In the genomic region with DNA sequence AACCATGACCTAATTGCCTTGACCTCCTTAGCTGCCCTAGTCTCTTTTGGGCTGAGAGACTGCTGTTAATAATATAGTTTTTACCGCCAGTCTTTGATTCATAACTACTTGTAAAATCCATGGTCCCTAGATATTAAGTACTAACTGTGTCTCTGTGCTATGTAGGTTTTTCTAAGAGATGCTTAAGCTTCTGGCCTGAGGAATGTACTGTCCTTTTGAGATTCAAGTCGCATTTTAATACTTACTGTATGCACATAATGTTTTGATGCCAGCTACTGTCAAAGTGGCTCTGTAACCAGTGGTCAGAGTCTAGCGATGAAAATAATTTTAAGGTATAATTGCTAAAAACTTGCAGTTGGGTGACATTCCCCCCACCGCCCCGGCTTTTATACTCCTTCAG, we compare ENCODE assay signal across 11 cellular contexts. TPM values are rescaled to one million over a fixed set of nuclear protein-coding genes. Genes with fewer than 3 reads are reported as not detected.
DNase-seq lines count a peak whose midpoint lies in the region; ATAC-seq and TF ChIP-seq lines count a peak whose summit lies in the region.
"Had no signal": no experiment of that assay in that cellular context is flagged by ENCODE, and none has a peak within 500 bp of the region (broad histone marks: within the 10 kb centered on the region; RNA-seq: fewer than 3 reads in every experiment).

No MANE protein-coding gene starts in this region.

- H3K36me3 Mint-ChIP-seq in progenitor cell of endocrine pancreas (ENCODE audit: insufficient read depth): no peaks in the 10 kb centered on the region
- H3K36me3 Mint-ChIP-seq: activated naive CD4-positive, alpha-beta T cell treated with anti-CD3 and anti-CD28 coated beads, Interleukin-2, amount 50 U/mL, for 24 hours had no signal

- H3K4me1 ChIP-seq in BLaER1 treated with 17β-estradiol and CSF1 and Interleukin-3, amounts not matched to agents 10 nM and 100 nM: peaks cover 21 to 69% (median 62%) of the 10 kb centered on the region in 10 experiments
- peaks cover 3% of the 10 kb centered on the region; the same call in 1 of the 2 replicates for H3K4me1 ChIP-seq in SJCRH30

- peak overlapping the region; percentile 81 to 97 (median 95) for H3K4me2 ChIP-seq in BLaER1 treated with 17β-estradiol and CSF1 and Interleukin-3, amounts not matched to agents 10 nM and 100 nM

- H3K4me3 ChIP-seq in BLaER1 treated with 17β-estradiol and CSF1 and Interleukin-3, amounts not matched to agents 10 nM and 100 nM: peak overlapping the region; percentile 70 to 98 (median 88); a peak in 19 of 20 replicates
- H3K4me3 ChIP-seq in SJCRH30: peak overlapping the region; percentile 75

- no peaks in the 10 kb centered on the region; a peak in 1 of 22 replicates for H3K27me3 ChIP-seq in BLaER1 treated with 17β-estradiol and CSF1 and Interleukin-3, amounts not matched to agents 10 nM and 100 nM
- no peaks in the 10 kb centered on the region for H3K27me3 ChIP-seq in SJCRH30

- peaks cover 63% of the 10 kb centered on the region for H3K27me3 Mint-ChIP-seq in progenitor cell of endocrine pancreas

- DNase-seq in SJCRH30 (no peak), fibroblast of peridontal ligament (ENCODE audit: extremely low read depth) (peak; percentile 22), progenitor cell of endocrine pancreas (ENCODE audit: low spot score, unreplicated experiment) (no peak), NCI-H510A treated with DMSO at 0.1 percent for 48 hours (lab: John Stamatoyannopoulos, UW) (no peak), hippocampal formation (lab: John Stamatoyannopoulos, UW) (no peak)
- DNase-seq: NCI-H446 had no signal

- H3K4me1 Mint-ChIP-seq in progenitor cell of endocrine pancreas (ENCODE audit: low read depth): peaks cover 9% of the 10 kb centered on the region

- H3K4me3 Mint-ChIP-seq in progenitor cell of endocrine pancreas (ENCODE audit: low read depth): peak overlapping the region; percentile 67

- H3K9me3 ChIP-seq in BLaER1 treated with 17β-estradiol and CSF1 and Interleukin-3, amounts not matched to agents 10 nM and 100 nM (replicated peaks in 1 of 11): 0 out of 22 replicates have a peak, but pooled peaks cover 0 to 3% (median 0%) of the 10 kb centered on the region in 11 experiments
- no peaks in the 10 kb centered on the region for H3K9me3 ChIP-seq in SJCRH30 (replicated peaks)

- peak overlapping the region in 10 of 11 experiments; percentile 76 to 95 (median 92); a peak in 18 of 22 replicates for H3K9ac ChIP-seq in BLaER1 treated with 17β-estradiol and CSF1 and Interleukin-3, amounts not matched to agents 10 nM and 100 nM

- no peak overlapping the region for H3K27ac Mint-ChIP-seq in progenitor cell of endocrine pancreas
- H3K27ac Mint-ChIP-seq: activated naive CD4-positive, alpha-beta T cell treated with anti-CD3 and anti-CD28 coated beads, Interleukin-2, amount 50 U/mL, for 24 hours; stimulated activated naive CD8-positive, alpha-beta T cell treated with anti-CD3 and anti-CD28 coated beads, Interleukin-15, Interleukin-2, amounts not matched to agents 100 ng/mL and 50 ng/mL, for 24 hours had no signal

- H3K27ac ChIP-seq in BLaER1 treated with 17β-estradiol and CSF1 and Interleukin-3, amounts not matched to agents 10 nM and 100 nM: peak overlapping the region in 9 of 11 experiments; percentile 77 to 92 (median 91); a peak in 16 of 22 replicates
- no peak overlapping the region for H3K27ac ChIP-seq in SJCRH30

- peaks cover 0 to 59% (median 4%) of the 10 kb centered on the region in 11 experiments; a peak in 12 of 22 replicates for H4K20me1 ChIP-seq in BLaER1 treated with 17β-estradiol and CSF1 and Interleukin-3, amounts not matched to agents 10 nM and 100 nM

- H3K9me3 Mint-ChIP-seq in progenitor cell of endocrine pancreas (ENCODE audit: low read depth): no peaks in the 10 kb centered on the region
- H3K9me3 Mint-ChIP-seq: activated naive CD4-positive, alpha-beta T cell treated with anti-CD3 and anti-CD28 coated beads, Interleukin-2, amount 50 U/mL, for 24 hours; stimulated activated naive CD8-positive, alpha-beta T cell treated with anti-CD3 and anti-CD28 coated beads, Interleukin-15, Interleukin-2, amounts not matched to agents 100 ng/mL and 50 ng/mL, for 24 hours had no signal

- ATAC-seq in GM18511 (IDR thresholded peaks at IDR 0.05; ENCODE audit: unreplicated experiment) (no peak), GM18861 (IDR thresholded peaks at IDR 0.05; ENCODE audit: unreplicated experiment) (no peak)

- H3K36me3 ChIP-seq in BLaER1 treated with 17β-estradiol and CSF1 and Interleukin-3, amounts not matched to agents 10 nM and 100 nM: peaks cover 0 to 34% (median 11%) of the 10 kb centered on the region in 11 experiments; a peak in 14 of 22 replicates
- no peaks in the 10 kb centered on the region for H3K36me3 ChIP-seq in SJCRH30

- TF ChIP-seq CTCF in progenitor cell of endocrine pancreas (IDR thresholded peaks at IDR 0.05; ENCODE audit: unreplicated experiment): no peak

RNA-seq across cellular contexts. Expression of gene AKAP12, which starts 2.1 kb away (rescaled TPM):
- 63.4 and 70.8 TPM in 2 replicates for total RNA-seq in SJCRH30 (2014; rRNA removed; shearing (Covaris generic))
- total RNA-seq in progenitor cell of endocrine pancreas: 10.6 and 19.3 TPM in 2 replicates
